ENCODE assay signal across 13 cellular contexts in genomic region chr10:84173543-84173942, GRCh38. TPM values are rescaled to one million over a fixed set of nuclear protein-coding genes. Genes with fewer than 3 reads are reported as not detected.
A peak's percentile ranks its signal among the peaks of the same experiment; 100 is the strongest.
DNase-seq lines count a peak whose midpoint lies in the region; ATAC-seq, FAIRE-seq and TF ChIP-seq lines count a peak whose summit lies in the region.
"Had no signal": no experiment of that assay in that cellular context is flagged by ENCODE, and none has a peak within 500 bp of the region (broad histone marks: within the 10 kb centered on the region; RNA-seq: fewer than 3 reads in every experiment).

TSS of gene GPR15LG (plus strand) at chr10:84173801. CDS start at chr10:84173852, 51 bp downstream.

- H2AFZ ChIP-seq in GM12878 (ENCODE audit: control insufficient read depth, low read depth, low read length), result peak within 1 kb of the TSS; percentile 32; the same call in 1 of the 2 replicates

- peaks cover 6% of the 10 kb centered on the region for H3K4me1 Mint-ChIP-seq in progenitor cell of endocrine pancreas (ENCODE audit: low read depth)

- H3K4me3 ChIP-seq in GM12878 (peak within 1 kb of the TSS; percentile 24; the same call in 1 of the 2 replicates), aorta (ENCODE audit: low read length in 2 of 2) (no peak within 1 kb of the TSS)

- H3K27me3 Mint-ChIP-seq in progenitor cell of endocrine pancreas, result no peaks in the 10 kb centered on the region
- H3K27me3 Mint-ChIP-seq: activated CD4-positive, alpha-beta T cell treated with anti-CD3 and anti-CD28 coated beads for 36 hours had no signal

- POLR2A ChIA-PET in GM12878 (lab: Charles Lee), result interaction anchor here (0.7 kb wide), 1 partner anchor 36 kb away, joined by 3 read pairs; no protein-coding TSS in a partner anchor

- TF ChIP-seq POLR2A in GM12878 (IDR thresholded peaks at IDR 0.05; ENCODE audit: low read depth, low read length), result no peak

- SMC1A ChIA-PET in GM12878 (lab: Charles Lee; ENCODE audit: uncharacterized antibody, unreplicated experiment), result interaction anchor here (0.6 to 3.6 kb wide), 8 partner anchors 9 to 225 kb away, joined by 3 to 18 read pairs (median 4); no protein-coding TSS in a partner anchor

- WGBS in GM12878 (ENCODE audit: insufficient coverage, insufficient replicate concordance, low lambda C conversion rate, missing lambda C conversion rate), result 51% methylated on average over 2 of the region's 2 CpGs
- WGBS in aorta, 2 donors, result 63 to 71% methylated on average over 2 of the region's 2 CpGs

- in situ Hi-C loops in GM12878 (cut with MboI), result no loop called here

- H3K27me3 ChIP-seq in GM12878 (replicated peaks in 1 of 2; ENCODE audit: control insufficient read depth in 2 of 2, insufficient read depth in 2 of 2, low read length in 1 of 2) (no peaks in the 10 kb centered on the region), aorta (ENCODE audit: control insufficient read depth in 1 of 2, insufficient read depth in 2 of 2, low read length in 1 of 2) (no peaks in the 10 kb centered on the region)

- peak within 1 kb of the TSS; percentile 98 for H3K27ac ChIP-seq in GM12878 (ENCODE audit: control insufficient read depth, insufficient read depth)
- H3K27ac ChIP-seq in aorta (ENCODE audit: low read depth in 1 of 2, low read length in 2 of 2), result no peak within 1 kb of the TSS

- CTCF ChIA-PET in GM12878 (lab: Yijun Ruan, JAX), result interaction anchor here (1.0 to 6.4 kb wide), 9 partner anchors 8 to 41 kb away, joined by 3 to 35 read pairs (median 4); partner anchors contain the start of gene GHITM

- DNase-seq in GM19239 (ENCODE audit: insufficient read length, low spot score) (no peak), GM12878 (ENCODE audit: low read depth, low spot score) (no peak), renal cortical epithelial cell (ENCODE audit: low read depth) (peak; percentile 32), aorta (no peak), progenitor cell of endocrine pancreas (ENCODE audit: low spot score, unreplicated experiment) (no peak)
- DNase-seq: activated CD4-positive, alpha-beta T cell treated with anti-CD3 and anti-CD28 coated beads for 36 hours; activated naive CD4-positive, alpha-beta T cell treated with anti-CD3 and anti-CD28 coated beads for 36 hours; NCI-H2171 treated with DMSO at 0.1 percent for 48 hours; SHP77 treated with DMSO at 0.1 percent for 48 hours had no signal

- no peaks in the 10 kb centered on the region for H3K36me3 Mint-ChIP-seq in progenitor cell of endocrine pancreas (ENCODE audit: insufficient read depth)

- RAD21 ChIA-PET in GM12878 (lab: Charles Lee; ENCODE audit: unreplicated experiment), result interaction anchor here (1.0 to 1.2 kb wide), 4 partner anchors 18 to 28 kb away, joined by 3 to 5 read pairs (median 3); no protein-coding TSS in a partner anchor

- no peak within 1 kb of the TSS for H3K4me3 Mint-ChIP-seq in progenitor cell of endocrine pancreas (ENCODE audit: low read depth)
- H3K4me3 Mint-ChIP-seq: activated CD4-positive, alpha-beta T cell treated with anti-CD3 and anti-CD28 coated beads for 36 hours; activated naive CD4-positive, alpha-beta T cell treated with anti-CD3 and anti-CD28 coated beads for 36 hours had no signal

- H3K27ac Mint-ChIP-seq in progenitor cell of endocrine pancreas, result no peak within 1 kb of the TSS
- H3K27ac Mint-ChIP-seq: activated CD4-positive, alpha-beta T cell treated with anti-CD3 and anti-CD28 coated beads for 36 hours; activated naive CD4-positive, alpha-beta T cell treated with anti-CD3 and anti-CD28 coated beads for 36 hours had no signal

- H3K4me2 ChIP-seq in GM12878 (ENCODE audit: control insufficient read depth, insufficient read depth), result peak within 1 kb of the TSS; percentile 86

- intact Hi-C loops in GM12878 (cut with micrococcal nuclease; ENCODE audit: unreplicated experiment), result loop anchor here (5.0 to 10.0 kb wide), 2 partner anchors 159 to 1249 kb away; no protein-coding TSS in a partner anchor
- intact Hi-C loops in aorta (cut with DNase I), result no loop called here

- ATAC-seq in HG02798 (IDR thresholded peaks at IDR 0.05; ENCODE audit: poor library complexity, unreplicated experiment) (peak; percentile 33), GM12878 (peak; percentile 48), HG02973 (IDR thresholded peaks at IDR 0.05; ENCODE audit: unreplicated experiment) (no peak), aorta (ENCODE audit: low FRiP score) (no peak)
- ATAC-seq: activated CD4-positive, alpha-beta T cell treated with anti-CD3 and anti-CD28 coated beads for 36 hours had no signal

- no peaks in the 10 kb centered on the region for H3K9me3 Mint-ChIP-seq in progenitor cell of endocrine pancreas (ENCODE audit: low read depth)
- H3K9me3 Mint-ChIP-seq: activated naive CD4-positive, alpha-beta T cell treated with anti-CD3 and anti-CD28 coated beads for 36 hours had no signal

- H3K9me3 ChIP-seq in GM12878 (replicated peaks; ENCODE audit: control insufficient read depth, insufficient read depth, low read length) (no peaks in the 10 kb centered on the region), aorta (ENCODE audit: control insufficient read depth, low read length) (no peaks in the 10 kb centered on the region)

- H4K20me1 ChIP-seq in GM12878 (ENCODE audit: control insufficient read depth, insufficient read depth), result no peaks in the 10 kb centered on the region

- TF ChIP-seq EP300 in GM12878 (IDR thresholded peaks at IDR 0.05; ENCODE audit: borderline replicate concordance in 1 of 2, control insufficient read depth in 1 of 2, low read depth in 2 of 2, low read length in 2 of 2), result no peak

- no peaks in the 10 kb centered on the region for H3K36me3 ChIP-seq in GM12878 (ENCODE audit: control insufficient read depth in 2 of 2, insufficient read depth in 2 of 2, low read length in 1 of 2)
- H3K36me3 ChIP-seq in aorta (ENCODE audit: control insufficient read depth in 1 of 2, insufficient read depth in 2 of 2, low read length in 1 of 2), result no peaks in the 10 kb centered on the region

- TF ChIP-seq RAD21 in GM12878 (IDR thresholded peaks at IDR 0.05; ENCODE audit: insufficient read depth, low read depth, low read length), result no peak

- FAIRE-seq in GM19239 (lab: Jason Lieb, UNC) (peak; percentile 84), GM12878 (lab: Jason Lieb, UNC) (no peak)
- FAIRE-seq: D721Med had no signal

- BruUV-seq in GM12878 (replicated peaks; lab: Mats Ljungman, UMichigan), result no TSS peak

- TF ChIP-seq CTCF in GM12878 (IDR thresholded peaks at IDR 0.05 in 2 of 3, conservative IDR thresholded peaks at IDR 0.05 in 1 of 3; ENCODE audit: control insufficient read depth in 2 of 3, extremely low read depth in 1 of 3, insufficient read depth in 1 of 3, low read depth in 3 of 3, low read length in 3 of 3), result no peak
- TF ChIP-seq CTCF in progenitor cell of endocrine pancreas (IDR thresholded peaks at IDR 0.05; ENCODE audit: unreplicated experiment), result no peak

- H3K4me1 ChIP-seq in GM12878 (ENCODE audit: control insufficient read depth, insufficient read depth, low read length) (peaks cover 40% of the 10 kb centered on the region), aorta (ENCODE audit: control insufficient read depth in 1 of 2, insufficient read depth in 2 of 2, low read length in 2 of 2) (no peaks in the 10 kb centered on the region)

- peaks cover 29% of the 10 kb centered on the region for H3K79me2 ChIP-seq in GM12878 (ENCODE audit: control insufficient read depth, insufficient read depth, low read length)

- H3K9ac ChIP-seq in GM12878 (ENCODE audit: control insufficient read depth, insufficient read depth, low read length), result peak within 1 kb of the TSS; percentile 93

TF ChIP-seq in GM12878, 131 proteins besides CTCF, POLR2A, EP300 and RAD21 (continues in another document):
- TF ChIP-seq MEF2B (IDR thresholded peaks at IDR 0.05; ENCODE audit: partially characterized antibody, poor library complexity, severe bottlenecking) (peak; percentile 50), PBX3 (IDR thresholded peaks at IDR 0.05; ENCODE audit: insufficient replicate concordance, low read depth, low read length) (no peak), JUND (IDR thresholded peaks at IDR 0.05; ENCODE audit: low read depth, low read length) (no peak), BHLHE40 (IDR thresholded peaks at IDR 0.05; ENCODE audit: borderline replicate concordance in 1 of 2, low read depth in 2 of 2, low read length in 1 of 2) (0 out of 4 replicates have a peak, but pooled peaks of 1 of the 2 experiments have one; percentile 9), CEBPB (IDR thresholded peaks at IDR 0.05; ENCODE audit: borderline replicate concordance in 1 of 2, low read depth in 2 of 2, low read length in 2 of 2) (no peak), ETV6 (conservative IDR thresholded peaks at IDR 0.05 in 1 of 2, IDR thresholded peaks at IDR 0.05 in 1 of 2; ENCODE audit: borderline replicate concordance in 1 of 2, low read depth in 1 of 2) (no peak), BRCA1 (IDR thresholded peaks at IDR 0.05; ENCODE audit: low read depth, low read length) (no peak)

RNA-seq across cellular contexts. Expression of gene GPR15LG, which starts in this region (rescaled TPM):
- total RNA-seq in GM12878 (2013; cell fraction: nucleolus; rRNA removed), result not detected in 2 replicates
- total RNA-seq in GM12878 (2014; rRNA removed) (1.2 and 2.0 TPM in 2 replicates), GM12878 (2014; rRNA removed; fragmentation: Illumina TruSeq; extraction: Trizol) (1.1 and 1.4 TPM in 2 replicates), GM12878 (2021) (1.3 and 1.5 TPM in 2 replicates), renal cortical epithelial cell (6.8 and 46.5 TPM in 2 replicates), aorta (not detected), progenitor cell of endocrine pancreas (not detected in 2 replicates)
- polyA plus RNA-seq in GM12878 (2011; ENCODE audit: low read depth), result 0.96 TPM
- polyA plus RNA-seq in GM12878 (2011; rRNA removed) (5.9 and 12.2 TPM in 2 replicates), GM12878 (2014; fragmentation: Illumina TruSeq; extraction: Trizol) (0.73 and 1.7 TPM in 2 replicates), GM12878 (2014; fragmentation: Nextera tagmentation; extraction: Ambion mirVana) (1 to 10 TPM; 1.2 TPM), GM12878 (2014; rRNA removed) (0.80 and 1.5 TPM in 2 replicates), GM12878 (2016; fragmentation: Nextera tagmentation; extraction: Ambion mirVana) (1 to 10 TPM; 4.2 to 5.0 TPM), aorta (1 to 10 TPM in 1 of 2 donors, under 1 TPM in 1; 0.59 to 1.0 TPM)
- 13.3 and 14.9 TPM in 2 replicates for polyA plus RNA-seq in GM12878 (2011; cell fraction: cytosol; rRNA removed)
- polyA plus RNA-seq in GM12878 (2011; cell fraction: nucleus; rRNA removed), result 4.2 and 5.7 TPM in 2 replicates
- 0.58 and 0.80 TPM in 2 replicates for polyA plus RNA-seq in GM12878 (2012)
- polyA minus RNA-seq in GM12878 (2011; rRNA and poly(A)+ RNA removed), result 4.2 and 10.5 TPM in 2 replicates
- polyA minus RNA-seq in GM12878 (2011; cell fraction: cytosol; rRNA and poly(A)+ RNA removed), result 2.9 and 5.5 TPM in 2 replicates
- polyA minus RNA-seq in GM12878 (2011; cell fraction: nucleus; rRNA and poly(A)+ RNA removed), result 2.2 and 3.6 TPM in 2 replicates
- total RNA-seq: activated CD4-positive, alpha-beta T cell treated with anti-CD3 and anti-CD28 coated beads for 36 hours; activated naive CD4-positive, alpha-beta T cell treated with anti-CD3 and anti-CD28 coated beads for 36 hours; LHCN-M2 had no signal

Comparison
In these comparisons a context has a peak if more than half of its experiments do, and no peak if none do; other contexts are left out.
1. ATAC-seq: peak in HG02798 (single experiment) and GM12878 (single experiment); none in HG02973 (single experiment) and aorta (single experiment).